ENCODE assay signal across 25 cellular contexts in genomic region chr11:1672613-1673400, GRCh38. TPM values are rescaled to one million over a fixed set of nuclear protein-coding genes. Genes with fewer than 3 reads are reported as not detected.
DNase-seq lines count a peak whose midpoint lies in the region; ATAC-seq, FAIRE-seq and TF ChIP-seq lines count a peak whose summit lies in the region.
"Had no signal": no experiment of that assay in that cellular context is flagged by ENCODE, and none has a peak within 500 bp of the region (broad histone marks: within the 10 kb centered on the region; RNA-seq: fewer than 3 reads in every experiment).

No MANE protein-coding gene starts in this region.

- TF ChIP-seq CTCF in HepG2 (CRISPR knock-in tag; IDR thresholded peaks at IDR 0.05) (no peak), nephron progenitor cell (IDR thresholded peaks at IDR 0.05) (no peak), type B pancreatic cell (conservative IDR thresholded peaks at IDR 0.05) (no peak)

- peak overlapping the region; percentile 95 for H3K27ac ChIP-seq in HepG2 (ENCODE audit: extremely low read length, insufficient read depth, low read length)
- H3K27ac ChIP-seq: BLaER1 treated with 17β-estradiol and CSF1 and Interleukin-3, amounts not matched to agents 10 nM and 100 nM had no signal

- no peak for TF ChIP-seq RAD21 in HepG2 (CRISPR knock-in tag; IDR thresholded peaks at IDR 0.05)

- peaks cover 27% of the 10 kb centered on the region for H3K27me3 Mint-ChIP-seq in activated naive CD4-positive, alpha-beta T cell treated with anti-CD3 and anti-CD28 coated beads for 36 hours (ENCODE audit: low read depth)
- H3K27me3 Mint-ChIP-seq in activated naive CD4-positive, alpha-beta T cell treated with anti-CD3 and anti-CD28 coated beads, Interleukin-2, amount 10 ng/mL, durations not matched to agents 7 days and 5 days = peaks cover 55% of the 10 kb centered on the region
- H3K27me3 Mint-ChIP-seq in nephron progenitor cell (ENCODE audit: low read depth, poor library complexity) = peaks cover 31% of the 10 kb centered on the region
- H3K27me3 Mint-ChIP-seq in type B pancreatic cell = peaks cover 61% of the 10 kb centered on the region

- peaks cover 2% of the 10 kb centered on the region for H3K4me1 Mint-ChIP-seq in activated naive CD4-positive, alpha-beta T cell treated with anti-CD3 and anti-CD28 coated beads for 36 hours (ENCODE audit: low read depth)
- no peaks in the 10 kb centered on the region for H3K4me1 Mint-ChIP-seq in activated naive CD4-positive, alpha-beta T cell treated with anti-CD3 and anti-CD28 coated beads, Interleukin-2, amount 10 ng/mL, durations not matched to agents 7 days and 5 days
- H3K4me1 Mint-ChIP-seq in nephron progenitor cell (peaks cover 49% of the 10 kb centered on the region), type B pancreatic cell (ENCODE audit: unreplicated experiment) (peaks cover 26% of the 10 kb centered on the region)
- H3K4me1 Mint-ChIP-seq: IgD-negative memory B cell had no signal

- peak overlapping the region; percentile 17 for H3K27ac Mint-ChIP-seq in activated naive CD4-positive, alpha-beta T cell treated with anti-CD3 and anti-CD28 coated beads for 36 hours
- no peak overlapping the region for H3K27ac Mint-ChIP-seq in activated naive CD4-positive, alpha-beta T cell treated with anti-CD3 and anti-CD28 coated beads, Interleukin-2, amount 10 ng/mL, durations not matched to agents 7 days and 5 days
- H3K27ac Mint-ChIP-seq in nephron progenitor cell (peak overlapping the region; percentile 33), type B pancreatic cell (no peak overlapping the region)
- H3K27ac Mint-ChIP-seq: CD8-positive, alpha-beta T cell; IgD-negative memory B cell had no signal

- H3K27me3 ChIP-seq in HepG2 (ENCODE audit: control insufficient read depth in 1 of 2, insufficient read depth in 2 of 2, low read length in 2 of 2) = no peaks in the 10 kb centered on the region

- H3K79me2 ChIP-seq in HepG2 (ENCODE audit: insufficient read depth, low read length) = no peaks in the 10 kb centered on the region

- POLR2A ChIA-PET in HepG2 (lab: Yijun Ruan, JAX) = interaction anchor here (7.2 kb wide), 1 partner anchor 19 kb away, joined by 141 read pairs; no protein-coding TSS in a partner anchor

- WGBS in HepG2 (ENCODE audit: low lambda C conversion rate) = 97% methylated on average over 15 of the region's 15 CpGs

- no peaks in the 10 kb centered on the region for H3K36me3 ChIP-seq in HepG2 (replicated peaks in 1 of 2; ENCODE audit: control insufficient read depth in 1 of 2, insufficient read depth in 2 of 2, low read length in 2 of 2)
- H3K36me3 ChIP-seq: BLaER1 treated with 17β-estradiol and CSF1 and Interleukin-3, amounts not matched to agents 10 nM and 100 nM had no signal

- peak overlapping the region; percentile 59 for H3K9ac ChIP-seq in HepG2 (ENCODE audit: insufficient read depth, low read depth, low read length)
- H3K9ac ChIP-seq: BLaER1 treated with 17β-estradiol and CSF1 and Interleukin-3, amounts not matched to agents 10 nM and 100 nM had no signal

- H3K9me3 Mint-ChIP-seq in activated naive CD4-positive, alpha-beta T cell treated with anti-CD3 and anti-CD28 coated beads for 36 hours = no peaks in the 10 kb centered on the region
- H3K9me3 Mint-ChIP-seq in activated naive CD4-positive, alpha-beta T cell treated with anti-CD3 and anti-CD28 coated beads, Interleukin-2, amount 10 ng/mL, durations not matched to agents 7 days and 5 days = no peaks in the 10 kb centered on the region
- peaks cover 22% of the 10 kb centered on the region for H3K9me3 Mint-ChIP-seq in nephron progenitor cell
- H3K9me3 Mint-ChIP-seq in type B pancreatic cell = no peaks in the 10 kb centered on the region
- H3K9me3 Mint-ChIP-seq: CD8-positive, alpha-beta T cell; IgD-negative memory B cell had no signal

- ATAC-seq in HepG2 = no peak
- ATAC-seq: CD8-positive, alpha-beta T cell had no signal

- in situ Hi-C loops in HepG2 (cut with HindIII; ENCODE audit: extremely low pct_ligation_motif_present, low pct_unique_long_range_greater_than_20kb) = no loop called here

- no peak overlapping the region for H3K4me3 Mint-ChIP-seq in activated naive CD4-positive, alpha-beta T cell treated with anti-CD3 and anti-CD28 coated beads for 36 hours
- no peak overlapping the region for H3K4me3 Mint-ChIP-seq in activated naive CD4-positive, alpha-beta T cell treated with anti-CD3 and anti-CD28 coated beads, Interleukin-2, amount 10 ng/mL, durations not matched to agents 7 days and 5 days
- H3K4me3 Mint-ChIP-seq in nephron progenitor cell = no peak overlapping the region
- no peak overlapping the region for H3K4me3 Mint-ChIP-seq in type B pancreatic cell
- H3K4me3 Mint-ChIP-seq: CD8-positive, alpha-beta T cell; IgD-negative memory B cell had no signal

- H3K36me3 Mint-ChIP-seq in activated naive CD4-positive, alpha-beta T cell treated with anti-CD3 and anti-CD28 coated beads for 36 hours (ENCODE audit: low read depth) = no peaks in the 10 kb centered on the region
- no peaks in the 10 kb centered on the region for H3K36me3 Mint-ChIP-seq in activated naive CD4-positive, alpha-beta T cell treated with anti-CD3 and anti-CD28 coated beads, Interleukin-2, amount 10 ng/mL, durations not matched to agents 7 days and 5 days
- peaks cover 5% of the 10 kb centered on the region for H3K36me3 Mint-ChIP-seq in nephron progenitor cell (ENCODE audit: low read depth)
- no peaks in the 10 kb centered on the region for H3K36me3 Mint-ChIP-seq in type B pancreatic cell
- H3K36me3 Mint-ChIP-seq: CD8-positive, alpha-beta T cell; IgD-negative memory B cell had no signal

- H4K20me1 ChIP-seq in HepG2 (ENCODE audit: insufficient read depth, low read length) = no peaks in the 10 kb centered on the region
- H4K20me1 ChIP-seq: BLaER1 treated with 17β-estradiol and CSF1 and Interleukin-3, amounts not matched to agents 10 nM and 100 nM had no signal

- intact Hi-C loops in activated naive CD4-positive, alpha-beta T cell treated with anti-CD3 and anti-CD28 coated beads for 36 hours (cut with micrococcal nuclease) = no loop called here
- intact Hi-C loops in HepG2 (cut with micrococcal nuclease; ENCODE audit: unreplicated experiment) = no loop called here

- peaks cover 85% of the 10 kb centered on the region for H3K4me1 ChIP-seq in HepG2 (ENCODE audit: insufficient read depth, low read length)

- no peak overlapping the region for H2AFZ ChIP-seq in HepG2 (ENCODE audit: low read length)

- CTCF ChIA-PET in activated naive CD4-positive, alpha-beta T cell treated with anti-CD3 and anti-CD28 coated beads for 36 hours (lab: Charles Lee) = interaction anchor here (0.6 kb wide), 1 partner anchor 250 kb away, joined by 3 read pairs; no protein-coding TSS in a partner anchor
- CTCF ChIA-PET in activated naive CD4-positive, alpha-beta T cell treated with anti-CD3 and anti-CD28 coated beads, Interleukin-2, amount 10 ng/mL, durations not matched to agents 7 days and 5 days (lab: Charles Lee) = no interaction called here
- CTCF ChIA-PET in HepG2 (lab: Yijun Ruan, JAX; ENCODE audit: low intra/inter-chr PET ratio, low total read pairs) = no interaction called here

- BruUV-seq in HepG2 (replicated peaks; lab: Mats Ljungman, UMichigan) = no TSS peak

- H3K9me3 ChIP-seq in HepG2 (ENCODE audit: low read length) = no peaks in the 10 kb centered on the region
- H3K9me3 ChIP-seq: BLaER1 treated with 17β-estradiol and CSF1 and Interleukin-3, amounts not matched to agents 10 nM and 100 nM had no signal

- no peak for DNase-seq in activated naive CD4-positive, alpha-beta T cell treated with anti-CD3 and anti-CD28 coated beads for 36 hours
- DNase-seq in activated naive CD4-positive, alpha-beta T cell treated with anti-CD3 and anti-CD28 coated beads, Interleukin-2, amount 10 ng/mL, durations not matched to agents 7 days and 5 days = no peak
- no peak for DNase-seq in HepG2 (ENCODE audit: low spot score)
- DNase-seq in nephron progenitor cell = no peak
- no peak for DNase-seq in anterior cingulate cortex (lab: John Stamatoyannopoulos, UW)
- DNase-seq in stimulated activated CD4-positive, alpha-beta T cell treated with anti-CD3 and anti-CD28 coated beads, Interleukin-15, amount 100 ng/mL, for 24 hours = no peak
- DNase-seq in stimulated activated naive CD4-positive, alpha-beta T cell treated with Interleukin-2 at 50 U/mL for 16 hours (lab: John Stamatoyannopoulos, UW) = no peak
- DNase-seq in type B pancreatic cell (ENCODE audit: extremely low spot score, unreplicated experiment) = no peak
- DNase-seq: 8988T; CD8-positive, alpha-beta T cell; NCI-H1417; NCI-H1694 treated with DMSO at 0.1 percent for 48 hours; NCI-H446 treated with DMSO at 0.1 percent for 48 hours; NCI-H526 treated with DMSO at 0.1 percent for 48 hours; OCI-M1 had no signal

- no peak for FAIRE-seq in HepG2 (lab: Jason Lieb, UNC)
- FAIRE-seq: GM12891, GM18507, GM19239, H1, RCC 7860 had no signal

- no peak for TF ChIP-seq EP300 in HepG2 (IDR thresholded peaks at IDR 0.05; ENCODE audit: low read depth in 2 of 2, low read length in 2 of 2)
- no peak for TF ChIP-seq EP300 in HepG2 (CRISPR knock-in tag; IDR thresholded peaks at IDR 0.05; ENCODE audit: borderline replicate concordance)

- TF ChIP-seq POLR2A in HepG2 (IDR thresholded peaks at IDR 0.05; ENCODE audit: insufficient read depth in 1 of 2, low read depth in 2 of 2, low read length in 2 of 2) = no peak

- H3K4me2 ChIP-seq in HepG2 (ENCODE audit: low read depth, low read length) = no peak overlapping the region
- H3K4me2 ChIP-seq: BLaER1 treated with 17β-estradiol and CSF1 and Interleukin-3, amounts not matched to agents 10 nM and 100 nM had no signal

- no peak overlapping the region for H3K4me3 ChIP-seq in HepG2 (replicated peaks in 1 of 3; ENCODE audit: insufficient read depth in 1 of 3, low read depth in 2 of 3, low read length in 3 of 3)
- H3K4me3 ChIP-seq: BLaER1 treated with 17β-estradiol and CSF1 and Interleukin-3, amounts not matched to agents 10 nM and 100 nM had no signal

RNA-seq across cellular contexts. Expression of gene KRTAP5-6, which starts 24.2 kb away (rescaled TPM):
- total RNA-seq in activated naive CD4-positive, alpha-beta T cell treated with anti-CD3 and anti-CD28 coated beads for 36 hours = not detected
- total RNA-seq in HepG2 (2016; rRNA removed; fragmentation: Illumina TruSeq; extraction: Trizol) (not detected in 2 replicates), type B pancreatic cell (ENCODE audit: low replicate concordance) (not detected in 2 replicates)
- total RNA-seq in HepG2 (2016; cell fraction: cytosol; rRNA removed; fragmentation: Illumina TruSeq; extraction: Trizol; ENCODE audit: low read depth) = not detected in 2 replicates
- not detected in 2 replicates for total RNA-seq in HepG2 (2016; cell fraction: insoluble cytoplasmic fraction; rRNA removed; fragmentation: Illumina TruSeq; extraction: Trizol)
- not detected in 2 replicates for total RNA-seq in HepG2 (2016; cell fraction: membrane; rRNA removed; fragmentation: Illumina TruSeq; extraction: Trizol)
- total RNA-seq in HepG2 (2016; cell fraction: nucleus; rRNA removed; fragmentation: Illumina TruSeq; extraction: Trizol) = not detected in 2 replicates
- polyA plus RNA-seq in HepG2 (2011; rRNA removed) = not detected in 2 replicates
- 0.15 TPM in 1 of 2 replicates, not detected in the other for polyA plus RNA-seq in HepG2 (2011; cell fraction: cytosol; rRNA removed)
- 0.35 and 0.43 TPM in 2 replicates for polyA plus RNA-seq in HepG2 (2011; cell fraction: nucleus; rRNA removed)
- polyA plus RNA-seq in HepG2 (2012) = not detected in 2 replicates
- polyA plus RNA-seq in HepG2 (2016; cell fraction: cytosol; fragmentation: Illumina TruSeq; extraction: Trizol; ENCODE audit: low read depth) = not detected in 2 replicates
- not detected in 2 replicates for polyA plus RNA-seq in HepG2 (2016; cell fraction: insoluble cytoplasmic fraction; fragmentation: Illumina TruSeq; extraction: Trizol; ENCODE audit: low read depth)
- polyA plus RNA-seq in HepG2 (2016; cell fraction: membrane; fragmentation: Illumina TruSeq; extraction: Trizol; ENCODE audit: low read depth) = not detected in 2 replicates
- not detected in 2 replicates for polyA plus RNA-seq in HepG2 (2016; cell fraction: nucleus; fragmentation: Illumina TruSeq; extraction: Trizol; ENCODE audit: insufficient read depth, low read depth)
- not detected in 2 replicates for polyA minus RNA-seq in HepG2 (2011; rRNA and poly(A)+ RNA removed; ENCODE audit: low replicate concordance)
- not detected in 2 replicates for polyA minus RNA-seq in HepG2 (2011; cell fraction: cytosol; rRNA and poly(A)+ RNA removed)
- not detected in 2 replicates for polyA minus RNA-seq in HepG2 (2011; cell fraction: nucleus; rRNA and poly(A)+ RNA removed)
- total RNA-seq: CD8-positive, alpha-beta T cell; G401; H1; M059J; SK-MEL-5 had no signal
- polyA plus RNA-seq: H1, IgD-negative memory B cell had no signal

RNA-seq across cellular contexts. Expression of gene KRTAP5-5, which starts 43.2 kb away (rescaled TPM):
- total RNA-seq in activated naive CD4-positive, alpha-beta T cell treated with anti-CD3 and anti-CD28 coated beads for 36 hours = not detected
- not detected in 2 replicates for total RNA-seq in HepG2 (2016; rRNA removed; fragmentation: Illumina TruSeq; extraction: Trizol)
- not detected in 2 replicates for total RNA-seq in HepG2 (2016; cell fraction: cytosol; rRNA removed; fragmentation: Illumina TruSeq; extraction: Trizol; ENCODE audit: low read depth)
- total RNA-seq in HepG2 (2016; cell fraction: insoluble cytoplasmic fraction; rRNA removed; fragmentation: Illumina TruSeq; extraction: Trizol) = not detected in 2 replicates
- total RNA-seq in HepG2 (2016; cell fraction: membrane; rRNA removed; fragmentation: Illumina TruSeq; extraction: Trizol) = not detected in 2 replicates
- not detected in 2 replicates for total RNA-seq in HepG2 (2016; cell fraction: nucleus; rRNA removed; fragmentation: Illumina TruSeq; extraction: Trizol)
- not detected in 2 replicates for polyA plus RNA-seq in HepG2 (2011; rRNA removed)
- polyA plus RNA-seq in HepG2 (2011; cell fraction: cytosol; rRNA removed) = not detected in 2 replicates
- polyA plus RNA-seq in HepG2 (2011; cell fraction: nucleus; rRNA removed) = not detected in 2 replicates
- not detected in 2 replicates for polyA plus RNA-seq in HepG2 (2012)
- not detected in 2 replicates for polyA plus RNA-seq in HepG2 (2016; cell fraction: cytosol; fragmentation: Illumina TruSeq; extraction: Trizol; ENCODE audit: low read depth)
- polyA plus RNA-seq in HepG2 (2016; cell fraction: insoluble cytoplasmic fraction; fragmentation: Illumina TruSeq; extraction: Trizol; ENCODE audit: low read depth) = not detected in 2 replicates
- not detected in 2 replicates for polyA plus RNA-seq in HepG2 (2016; cell fraction: membrane; fragmentation: Illumina TruSeq; extraction: Trizol; ENCODE audit: low read depth)
- not detected in 2 replicates for polyA plus RNA-seq in HepG2 (2016; cell fraction: nucleus; fragmentation: Illumina TruSeq; extraction: Trizol; ENCODE audit: insufficient read depth, low read depth)
- polyA minus RNA-seq in HepG2 (2011; rRNA and poly(A)+ RNA removed; ENCODE audit: low replicate concordance) = not detected in 2 replicates
- polyA minus RNA-seq in HepG2 (2011; cell fraction: cytosol; rRNA and poly(A)+ RNA removed) = not detected in 2 replicates
- polyA minus RNA-seq in HepG2 (2011; cell fraction: nucleus; rRNA and poly(A)+ RNA removed) = not detected in 2 replicates
- total RNA-seq in type B pancreatic cell (ENCODE audit: low replicate concordance) = not detected in 2 replicates
- total RNA-seq: CD8-positive, alpha-beta T cell; G401; H1; M059J; SK-MEL-5 had no signal
- polyA plus RNA-seq: IgD-negative memory B cell had no signal

RNA-seq across cellular contexts. Expression of gene KRTAP5-4, which starts 50.9 kb away (rescaled TPM):
- not detected for total RNA-seq in activated naive CD4-positive, alpha-beta T cell treated with anti-CD3 and anti-CD28 coated beads for 36 hours
- not detected in 2 replicates for total RNA-seq in HepG2 (2016; rRNA removed; fragmentation: Illumina TruSeq; extraction: Trizol)
- not detected in 2 replicates for total RNA-seq in HepG2 (2016; cell fraction: cytosol; rRNA removed; fragmentation: Illumina TruSeq; extraction: Trizol; ENCODE audit: low read depth)
- not detected in 2 replicates for total RNA-seq in HepG2 (2016; cell fraction: insoluble cytoplasmic fraction; rRNA removed; fragmentation: Illumina TruSeq; extraction: Trizol)
- total RNA-seq in HepG2 (2016; cell fraction: membrane; rRNA removed; fragmentation: Illumina TruSeq; extraction: Trizol) = not detected in 2 replicates
- not detected in 2 replicates for total RNA-seq in HepG2 (2016; cell fraction: nucleus; rRNA removed; fragmentation: Illumina TruSeq; extraction: Trizol)
- not detected in 2 replicates for polyA plus RNA-seq in HepG2 (2011; rRNA removed)
- polyA plus RNA-seq in HepG2 (2011; cell fraction: cytosol; rRNA removed) = not detected in 2 replicates
- polyA plus RNA-seq in HepG2 (2011; cell fraction: nucleus; rRNA removed) = 0.16 TPM in 1 of 2 replicates, not detected in the other
- not detected in 2 replicates for polyA plus RNA-seq in HepG2 (2012)
- polyA plus RNA-seq in HepG2 (2016; cell fraction: cytosol; fragmentation: Illumina TruSeq; extraction: Trizol; ENCODE audit: low read depth) = not detected in 2 replicates
- not detected in 2 replicates for polyA plus RNA-seq in HepG2 (2016; cell fraction: insoluble cytoplasmic fraction; fragmentation: Illumina TruSeq; extraction: Trizol; ENCODE audit: low read depth)
- not detected in 2 replicates for polyA plus RNA-seq in HepG2 (2016; cell fraction: membrane; fragmentation: Illumina TruSeq; extraction: Trizol; ENCODE audit: low read depth)
- not detected in 2 replicates for polyA plus RNA-seq in HepG2 (2016; cell fraction: nucleus; fragmentation: Illumina TruSeq; extraction: Trizol; ENCODE audit: insufficient read depth, low read depth)
- polyA minus RNA-seq in HepG2 (2011; rRNA and poly(A)+ RNA removed; ENCODE audit: low replicate concordance) = not detected in 2 replicates
- not detected in 2 replicates for polyA minus RNA-seq in HepG2 (2011; cell fraction: cytosol; rRNA and poly(A)+ RNA removed)
- not detected in 2 replicates for polyA minus RNA-seq in HepG2 (2011; cell fraction: nucleus; rRNA and poly(A)+ RNA removed)
- not detected in 2 replicates for total RNA-seq in type B pancreatic cell (ENCODE audit: low replicate concordance)
- total RNA-seq: CD8-positive, alpha-beta T cell; G401; H1; M059J; SK-MEL-5 had no signal
- polyA plus RNA-seq: H1, IgD-negative memory B cell had no signal

Comparison
In these comparisons a context has a peak if more than half of its experiments do, and no peak if none do; other contexts are left out.
1. H3K27ac Mint-ChIP-seq: peak in activated naive CD4-positive, alpha-beta T cell treated with anti-CD3 and anti-CD28 coated beads for 36 hours (single experiment) and nephron progenitor cell (single experiment); none in activated naive CD4-positive, alpha-beta T cell treated with anti-CD3 and anti-CD28 coated beads, Interleukin-2, amount 10 ng/mL, durations not matched to agents 7 days and 5 days (single experiment) and type B pancreatic cell (single experiment).